ENCODE assay signal across 35 cellular contexts in genomic region chr14:36717363-36717762, GRCh38. TPM values are rescaled to one million over a fixed set of nuclear protein-coding genes. Genes with fewer than 3 reads are reported as not detected.
DNase-seq lines count a peak whose midpoint lies in the region; ATAC-seq and TF ChIP-seq lines count a peak whose summit lies in the region.
"Had no signal": no experiment of that assay in that cellular context is flagged by ENCODE, and none has a peak within 500 bp of the region (broad histone marks: within the 10 kb centered on the region; RNA-seq: fewer than 3 reads in every experiment).

No MANE protein-coding gene starts in this region.

- TF ChIP-seq CTCF in PC-3 (conservative IDR thresholded peaks at IDR 0.05; ENCODE audit: low read depth, low read length) (no peak), neural progenitor cell (IDR thresholded peaks at IDR 0.05) (no peak), mammary epithelial cell (conservative IDR thresholded peaks at IDR 0.05 in 1 of 2, IDR thresholded peaks at IDR 0.05 in 1 of 2; ENCODE audit: extremely low read depth in 1 of 2, insufficient read depth in 1 of 2, low read depth in 1 of 2, low read length in 2 of 2) (no peak)

- in situ Hi-C loops in mammary epithelial cell (cut with MboI; ENCODE audit: low sequenced_read_pairs in 2 of 2) = no loop called here

- H3K36me3 Mint-ChIP-seq in neural progenitor cell = no peaks in the 10 kb centered on the region
- H3K36me3 Mint-ChIP-seq: activated CD4-positive, alpha-beta memory T cell treated with anti-CD3 and anti-CD28 coated beads for 36 hours; CD14-positive monocyte had no signal

- H3K9ac ChIP-seq in PC-3 (ENCODE audit: low read length) (no peak overlapping the region), neural progenitor cell (no peak overlapping the region), mammary epithelial cell (ENCODE audit: insufficient read depth, low read length) (no peak overlapping the region)
- H3K9ac ChIP-seq: parathyroid adenoma had no signal

- H3K4me1 ChIP-seq in PC-3 (ENCODE audit: insufficient read depth, low read length) (peaks cover 11% of the 10 kb centered on the region), neural progenitor cell (peaks cover 8% of the 10 kb centered on the region), mammary epithelial cell (ENCODE audit: insufficient read depth, low read length) (no peaks in the 10 kb centered on the region)
- H3K4me1 ChIP-seq: body of pancreas, left ventricle myocardium inferior, parathyroid adenoma, right atrium auricular region, upper lobe of right lung had no signal

- dilution Hi-C loops in mammary epithelial cell (cut with HindIII; ENCODE audit: low sequenced_read_pairs) = no loop called here

- no peak overlapping the region for H3K4me3 Mint-ChIP-seq in neural progenitor cell
- H3K4me3 Mint-ChIP-seq: activated CD4-positive, alpha-beta memory T cell treated with anti-CD3 and anti-CD28 coated beads for 36 hours; activated naive CD4-positive, alpha-beta T cell treated with anti-CD3 and anti-CD28 coated beads for 36 hours; activated T-helper 1 cell treated with anti-CD3 and anti-CD28 coated beads, Interleukin-12 subunit alpha, Interleukin-12 subunit beta, Interleukin-2, Interleukin-4 antibody, amounts not matched to agents 30 ng/mL and 10 ng/mL and 1 ng/mL, durations not matched to agents 14 hours and 24 hours and 36 hours; CD14-positive monocyte; central memory CD8-positive, alpha-beta T cell; effector memory CD8-positive, alpha-beta T cell; neural crest cell had no signal

- BruUV-seq in PC-3 (replicated peaks; lab: Mats Ljungman, UMichigan) (no TSS peak), mammary epithelial cell (replicated peaks; lab: Mats Ljungman, UMichigan) (no TSS peak)

- H3K27ac Mint-ChIP-seq in neural progenitor cell = no peak overlapping the region
- H3K27ac Mint-ChIP-seq: activated CD4-positive, alpha-beta memory T cell treated with anti-CD3 and anti-CD28 coated beads for 36 hours; activated naive CD4-positive, alpha-beta T cell treated with anti-CD3 and anti-CD28 coated beads for 36 hours; activated T-helper 1 cell treated with anti-CD3 and anti-CD28 coated beads, Interleukin-12 subunit alpha, Interleukin-12 subunit beta, Interleukin-2, Interleukin-4 antibody, amounts not matched to agents 30 ng/mL and 10 ng/mL and 1 ng/mL, durations not matched to agents 14 hours and 24 hours and 36 hours; CD14-positive monocyte; effector memory CD8-positive, alpha-beta T cell had no signal

- H4K20me1 ChIP-seq in PC-3 (ENCODE audit: low read length) (no peaks in the 10 kb centered on the region), neural progenitor cell (ENCODE audit: low read depth) (no peaks in the 10 kb centered on the region), mammary epithelial cell (ENCODE audit: insufficient read depth, low read length) (no peaks in the 10 kb centered on the region)

- POLR2A ChIA-PET in PC-3 (lab: Charles Lee; ENCODE audit: unreplicated experiment) = no interaction called here

- DNase-seq in NCI-H2107 treated with DMSO at 0.1 percent for 48 hours (lab: John Stamatoyannopoulos, UW; ENCODE audit: unreplicated experiment) = peak; percentile 73
- DNase-seq in NCI-H2107 (lab: John Stamatoyannopoulos, UW) = no peak
- peak; percentile 25 to 34 for DNase-seq in NCI-H187 (lab: John Stamatoyannopoulos, UW)
- peak; percentile 13 for DNase-seq in PC-3
- DNase-seq in neural progenitor cell (ENCODE audit: low spot score) = peak; percentile 11
- no peak for DNase-seq in activated CD8-positive, alpha-beta memory T cell treated with anti-CD3 and anti-CD28 coated beads for 24 hours
- no peak for DNase-seq in mammary epithelial cell
- no peak for DNase-seq in T-helper 1 cell
- DNase-seq: activated CD4-positive, alpha-beta memory T cell treated with anti-CD3 and anti-CD28 coated beads for 36 hours; activated CD4-positive, alpha-beta T cell treated with anti-CD3 and anti-CD28 coated beads for 1 hour; activated CD8-positive, alpha-beta memory T cell treated with anti-CD3 and anti-CD28 coated beads, Interleukin-2, amount 50 U/mL, for 48 hours; activated naive CD4-positive, alpha-beta T cell treated with anti-CD3 and anti-CD28 coated beads for 36 hours; body of pancreas; Calu3; effector memory CD8-positive, alpha-beta T cell; erythroblast; Kasumi-1; left ventricle myocardium inferior; NCI-H1930; Right ventricle myocardium superior; stimulated activated naive CD4-positive, alpha-beta T cell treated with Interleukin-2 at 50 U/mL for 16 hours; upper lobe of right lung had no signal

- no peak overlapping the region for H3K27ac ChIP-seq in PC-3 (ENCODE audit: low read length)
- H3K27ac ChIP-seq in neural progenitor cell = no peak overlapping the region
- no peak overlapping the region for H3K27ac ChIP-seq in mammary epithelial cell (ENCODE audit: insufficient read depth, low read depth, low read length)
- H3K27ac ChIP-seq: body of pancreas, left ventricle myocardium inferior, parathyroid adenoma, right atrium auricular region, upper lobe of right lung had no signal

- H3K36me3 ChIP-seq in PC-3 (ENCODE audit: low read depth, low read length) (no peaks in the 10 kb centered on the region), neural progenitor cell (no peaks in the 10 kb centered on the region), mammary epithelial cell (ENCODE audit: insufficient read depth, low read length) (no peaks in the 10 kb centered on the region)
- H3K36me3 ChIP-seq: left ventricle myocardium inferior, right atrium auricular region, upper lobe of right lung had no signal

- no peaks in the 10 kb centered on the region for H3K9me2 ChIP-seq in PC-3 (replicated peaks; ENCODE audit: low read length)

- 82% methylated on average over 5 of the region's 5 CpGs for WGBS in mammary epithelial cell (ENCODE audit: low coverage, missing lambda C conversion rate)

- ATAC-seq in PC-3 = no peak
- ATAC-seq: body of pancreas; effector memory CD8-positive, alpha-beta T cell; HCT116; Panc1; upper lobe of right lung had no signal

- no peaks in the 10 kb centered on the region for H3F3A ChIP-seq in PC-3 (ENCODE audit: low read length, unreplicated experiment)
- no peaks in the 10 kb centered on the region for H3F3A ChIP-seq in neural progenitor cell (ENCODE audit: low read depth)

- CTCF ChIA-PET in PC-3 (lab: Charles Lee) (no interaction called here), mammary epithelial cell (lab: Charles Lee; ENCODE audit: low non-redundant PET) (no interaction called here)

- no peaks in the 10 kb centered on the region for H3K27me3 ChIP-seq in PC-3 (ENCODE audit: low read length)
- H3K27me3 ChIP-seq in neural progenitor cell = no peaks in the 10 kb centered on the region
- H3K27me3 ChIP-seq in mammary epithelial cell (ENCODE audit: insufficient read depth, low read length) = no peaks in the 10 kb centered on the region
- H3K27me3 ChIP-seq: body of pancreas, right atrium auricular region, upper lobe of right lung had no signal

- no peaks in the 10 kb centered on the region for H3K9me3 Mint-ChIP-seq in neural progenitor cell
- H3K9me3 Mint-ChIP-seq: activated CD4-positive, alpha-beta memory T cell treated with anti-CD3 and anti-CD28 coated beads for 36 hours; activated naive CD4-positive, alpha-beta T cell treated with anti-CD3 and anti-CD28 coated beads for 36 hours; activated T-helper 1 cell treated with anti-CD3 and anti-CD28 coated beads, Interleukin-12 subunit alpha, Interleukin-12 subunit beta, Interleukin-2, Interleukin-4 antibody, amounts not matched to agents 30 ng/mL and 10 ng/mL and 1 ng/mL, durations not matched to agents 14 hours and 24 hours and 36 hours; central memory CD8-positive, alpha-beta T cell; effector memory CD8-positive, alpha-beta T cell; neural crest cell had no signal

- intact Hi-C loops in PC-3 (cut with micrococcal nuclease) = no loop called here
- intact Hi-C loops in mammary epithelial cell (cut with micrococcal nuclease) = no loop called here

- H2AFZ ChIP-seq in PC-3 (ENCODE audit: low read length) (no peak overlapping the region), neural progenitor cell (replicated peaks) (no peak overlapping the region), mammary epithelial cell (ENCODE audit: low read depth, low read length) (no peak overlapping the region)
- H2AFZ ChIP-seq: parathyroid adenoma had no signal

- peaks cover 4% of the 10 kb centered on the region for H3K27me3 Mint-ChIP-seq in neural progenitor cell (ENCODE audit: insufficient read depth, low read depth)
- H3K27me3 Mint-ChIP-seq: activated CD4-positive, alpha-beta memory T cell treated with anti-CD3 and anti-CD28 coated beads for 36 hours; central memory CD8-positive, alpha-beta T cell; effector memory CD8-positive, alpha-beta T cell had no signal

- H3K4me1 Mint-ChIP-seq in neural progenitor cell = peaks cover 5% of the 10 kb centered on the region
- H3K4me1 Mint-ChIP-seq: CD14-positive monocyte; central memory CD8-positive, alpha-beta T cell; neural crest cell had no signal

- H3K79me2 ChIP-seq in PC-3 (ENCODE audit: low read length) (no peaks in the 10 kb centered on the region), neural progenitor cell (ENCODE audit: low read depth) (no peaks in the 10 kb centered on the region), mammary epithelial cell (ENCODE audit: insufficient read depth, low read length) (no peaks in the 10 kb centered on the region)
- H3K79me2 ChIP-seq: parathyroid adenoma had no signal

- no peaks in the 10 kb centered on the region for H3K9me3 ChIP-seq in PC-3 (ENCODE audit: low read length)
- no peaks in the 10 kb centered on the region for H3K9me3 ChIP-seq in neural progenitor cell (ENCODE audit: low read depth)
- no peaks in the 10 kb centered on the region for H3K9me3 ChIP-seq in mammary epithelial cell (replicated peaks; ENCODE audit: insufficient read depth, low read length)
- H3K9me3 ChIP-seq: body of pancreas, left ventricle myocardium inferior, right atrium auricular region, upper lobe of right lung had no signal

- H3K4me2 ChIP-seq in PC-3 (ENCODE audit: low read length) = no peak overlapping the region
- no peak overlapping the region for H3K4me2 ChIP-seq in neural progenitor cell
- H3K4me2 ChIP-seq in mammary epithelial cell (ENCODE audit: insufficient read depth, low read depth, low read length) = no peak overlapping the region
- H3K4me2 ChIP-seq: smooth muscle cell had no signal

- H3K4me3 ChIP-seq in PC-3 (ENCODE audit: low read length) (no peak overlapping the region), neural progenitor cell (no peak overlapping the region), mammary epithelial cell (replicated peaks in 1 of 3; ENCODE audit: insufficient read depth in 1 of 3, low read depth in 2 of 3, low read length in 3 of 3) (no peak overlapping the region)
- H3K4me3 ChIP-seq: body of pancreas, left ventricle myocardium inferior, right atrium auricular region, smooth muscle cell, upper lobe of right lung had no signal

RNA-seq across cellular contexts. Expression of gene PAX9, which starts 55.7 kb away (rescaled TPM):
- total RNA-seq in PC-3 (2014; rRNA removed) (14.3 and 14.9 TPM in 2 replicates), neural progenitor cell (ENCODE audit: low replicate concordance) (not detected in 2 replicates), mammary epithelial cell (1 to 10 TPM; 3.7 to 5.4 TPM)
- polyA plus RNA-seq in mammary epithelial cell = 1.00 TPM
- 0.16 TPM for polyA minus RNA-seq in mammary epithelial cell
- total RNA-seq: activated CD4-positive, alpha-beta memory T cell treated with anti-CD3 and anti-CD28 coated beads for 36 hours; activated naive CD4-positive, alpha-beta T cell treated with anti-CD3 and anti-CD28 coated beads for 36 hours; activated T-helper 1 cell treated with anti-CD3 and anti-CD28 coated beads, Interleukin-12 subunit alpha, Interleukin-12 subunit beta, Interleukin-2, Interleukin-4 antibody, amounts not matched to agents 30 ng/mL and 10 ng/mL and 1 ng/mL, durations not matched to agents 14 hours and 24 hours and 36 hours; body of pancreas; fibroblast of villous mesenchyme; left ventricle myocardium inferior; mesenteric fat pad; neural crest cell; right atrium auricular region; Right ventricle myocardium superior; smooth muscle cell; T-helper 2 cell treated with Interferon-gamma antibody and Interleukin-4, amounts not matched to agents 100 ng/mL and 5 ng/mL, for 36 hours; temporal lobe had no signal
- polyA plus RNA-seq: CD14-positive monocyte, smooth muscle cell had no signal

Comparison
In these comparisons a context has a peak if more than half of its experiments do, and no peak if none do; other contexts are left out.
1. DNase-seq: peak in NCI-H2107 treated with DMSO at 0.1 percent for 48 hours (single experiment), NCI-H187 (2 of 2), PC-3 (single experiment) and neural progenitor cell (single experiment); none in NCI-H2107 (single experiment), activated CD8-positive, alpha-beta memory T cell treated with anti-CD3 and anti-CD28 coated beads for 24 hours (single experiment), mammary epithelial cell (single experiment) and T-helper 1 cell (0 of 5).